ENCODE assay signal across 8 cellular contexts in genomic region chr13:102773441-102774209, GRCh38. TPM values are rescaled to one million over a fixed set of nuclear protein-coding genes. Genes with fewer than 3 reads are reported as not detected.
DNase-seq lines count a peak whose midpoint lies in the region; ATAC-seq and TF ChIP-seq lines count a peak whose summit lies in the region.

TEX30 (minus strand) TSS chr13:102773786; CDS start chr13:102770026, 3,760 bp downstream.

- 10% methylated on average over 40 of the region's 85 CpGs for WGBS in SK-N-SH (ENCODE audit: low lambda C conversion rate)

- H3K79me2 ChIP-seq in SK-N-SH (ENCODE audit: insufficient read depth) = peaks cover 21% of the 10 kb centered on the region; the same call in 1 of the 2 replicates

- no peak for TF ChIP-seq EP300 in SK-N-SH (IDR thresholded peaks at IDR 0.05; ENCODE audit: borderline replicate concordance in 1 of 2, low read depth in 1 of 2, low read length in 1 of 2)

- H3K27me3 ChIP-seq in MG63 (no peaks in the 10 kb centered on the region), SK-N-SH (ENCODE audit: insufficient read depth) (no peaks in the 10 kb centered on the region)

- peak; percentile 12; the same call in 1 of the 2 replicates for TF ChIP-seq RAD21 in SK-N-SH (IDR thresholded peaks at IDR 0.05; ENCODE audit: low read length)

- peaks cover 5% of the 10 kb centered on the region for H3F3A ChIP-seq in SK-N-SH (replicated peaks; ENCODE audit: insufficient read depth)

- ATAC-seq in omental fat pad (ENCODE audit: low FRiP score) = peak; percentile 99

- POLR2A ChIA-PET in SK-N-SH (lab: Yijun Ruan, JAX) = interaction anchor here (0.6 to 2.0 kb wide), 4 partner anchors 21 to 1804 kb away, joined by 3 to 7 read pairs (median 3); partner anchors contain the start of gene ERCC5

- no peaks in the 10 kb centered on the region for H3K9me3 ChIP-seq in MG63
- H3K9me3 ChIP-seq in SK-N-SH = no peaks in the 10 kb centered on the region

- CTCF ChIA-PET in SK-N-SH (lab: Yijun Ruan, JAX) = interaction anchor here (1.0 to 2.0 kb wide), 3 partner anchors 26 to 74 kb away, joined by 3 to 6 read pairs (median 4); partner anchors contain the start of gene ERCC5

- H4K20me1 ChIP-seq in SK-N-SH (ENCODE audit: insufficient read depth) = no peaks in the 10 kb centered on the region

- H3K9me2 ChIP-seq in SK-N-SH = no peaks in the 10 kb centered on the region

- H3K27ac ChIP-seq in SK-N-SH (ENCODE audit: low read depth in 2 of 2, low read length in 1 of 2) = peak within 1 kb of the TSS; percentile 77 to 88
- H3K27ac ChIP-seq in temporal lobe (ENCODE audit: low read depth, low read length) = peak within 1 kb of the TSS; percentile 67

- peak within 1 kb of the TSS; percentile 89 for H3K4me2 ChIP-seq in SK-N-SH

- peak within 1 kb of the TSS; percentile 93 for H3K4me3 ChIP-seq in MG63
- peak within 1 kb of the TSS; percentile 80 to 91 for H3K4me3 ChIP-seq in SK-N-SH (ENCODE audit: low read depth in 2 of 2, low read length in 1 of 2)

- H3K4me1 ChIP-seq in SK-N-SH (ENCODE audit: control insufficient read depth in 1 of 2, insufficient read depth in 2 of 2, low read depth in 1 of 2, low read length in 1 of 2) = peaks cover 0 to 11% of the 10 kb centered on the region in 2 experiments; a peak in 2 of 4 replicates

- peak; percentile 26 for DNase-seq in GM04503 (ENCODE audit: low read depth)
- DNase-seq in HCEC 1CT = peak; percentile 80
- peak; percentile 87 for DNase-seq in MG63
- peak; percentile 97 for DNase-seq in SK-N-SH
- DNase-seq in activated naive CD4-positive, alpha-beta T cell treated with anti-CD3 and anti-CD28 coated beads, Interleukin-2, amount 50 U/mL, for 16 hours = peak; percentile 88
- DNase-seq in germinal center (ENCODE audit: low spot score) = peak; percentile 91
- DNase-seq in omental fat pad (ENCODE audit: low spot score) = peak; percentile 36

- peak within 1 kb of the TSS; percentile 94 for H2AFZ ChIP-seq in SK-N-SH (ENCODE audit: low read depth)

- H3K9ac ChIP-seq in SK-N-SH = peak within 1 kb of the TSS; percentile 77

- TF ChIP-seq CTCF in SK-N-SH (IDR thresholded peaks at IDR 0.05) (no peak), omental fat pad (IDR thresholded peaks at IDR 0.05) (no peak)

- peaks cover 10% of the 10 kb centered on the region for H3K36me3 ChIP-seq in MG63
- no peaks in the 10 kb centered on the region for H3K36me3 ChIP-seq in SK-N-SH (replicated peaks in 1 of 2; ENCODE audit: control insufficient read depth in 1 of 2, insufficient read depth in 2 of 2, low read length in 1 of 2)

TF ChIP-seq in SK-N-SH, 30 proteins besides CTCF, POLR2A, EP300 and RAD21 (continues in another document):
- TF ChIP-seq FOXJ3 (CRISPR knock-in tag; IDR thresholded peaks at IDR 0.05) = no peak
- peak; percentile 10; the same call in 1 of the 2 replicates for TF ChIP-seq TEAD4 (IDR thresholded peaks at IDR 0.05; ENCODE audit: borderline replicate concordance, insufficient read depth)
- no peak for TF ChIP-seq JUND (IDR thresholded peaks at IDR 0.05)
- TF ChIP-seq POLR2AphosphoS5 (IDR thresholded peaks at IDR 0.05; ENCODE audit: low read depth, low read length) = peak; percentile 91
- TF ChIP-seq NFIC (IDR thresholded peaks at IDR 0.05; ENCODE audit: borderline replicate concordance) = no peak; the same call in 1 of the 2 replicates
- no peak for TF ChIP-seq GATA2 (CRISPR knock-in tag; IDR thresholded peaks at IDR 0.05)
- TF ChIP-seq RXRA (IDR thresholded peaks at IDR 0.05; ENCODE audit: borderline replicate concordance, low read depth) = no peak
- peak; percentile 77; the same call in 1 of the 2 replicates for TF ChIP-seq SIN3A (IDR thresholded peaks at IDR 0.05; ENCODE audit: borderline replicate concordance, low read depth, low read length)
- TF ChIP-seq FOSL2 (IDR thresholded peaks at IDR 0.05; ENCODE audit: borderline replicate concordance, low read depth) = no peak
- TF ChIP-seq IRF3 (IDR thresholded peaks at IDR 0.05; ENCODE audit: low read depth, low read length) = no peak
- TF ChIP-seq MXI1 (IDR thresholded peaks at IDR 0.05; ENCODE audit: low read depth, low read length) = peak; percentile 77; the same call in 1 of the 2 replicates
- TF ChIP-seq MAX (IDR thresholded peaks at IDR 0.05; ENCODE audit: low read depth) = peak; percentile 86; the same call in 1 of the 2 replicates
- 0 out of 2 replicates have a peak, but pooled peaks have one; percentile 13 for TF ChIP-seq REST (IDR thresholded peaks at IDR 0.05; ENCODE audit: low read depth, low read length)
- TF ChIP-seq ZBTB33 (IDR thresholded peaks at IDR 0.05; ENCODE audit: borderline replicate concordance, low read depth) = no peak
- TF ChIP-seq CHD2 (IDR thresholded peaks at IDR 0.05; ENCODE audit: low read length, partially characterized antibody) = peak; percentile 47
- no peak for TF ChIP-seq ELF1 (IDR thresholded peaks at IDR 0.05)
- TF ChIP-seq NRF1 (IDR thresholded peaks at IDR 0.05; ENCODE audit: low read depth, low read length) = peak; percentile 90
- no peak for TF ChIP-seq YY1 (IDR thresholded peaks at IDR 0.05; ENCODE audit: low read depth)
- TF ChIP-seq TCF12 (IDR thresholded peaks at IDR 0.05) = no peak
- TF ChIP-seq EZH2phosphoT487 (IDR thresholded peaks at IDR 0.05; ENCODE audit: borderline replicate concordance, low read depth) = no peak
- no peak for TF ChIP-seq RCOR1 (IDR thresholded peaks at IDR 0.05; ENCODE audit: low read length)
- no peak for TF ChIP-seq USF1 (IDR thresholded peaks at IDR 0.05; ENCODE audit: borderline replicate concordance, low read depth)
- TF ChIP-seq GABPA (IDR thresholded peaks at IDR 0.05; ENCODE audit: low read depth) = no peak

RNA-seq across cellular contexts. Expression of gene TEX30, which starts in this region (rescaled TPM):
- 31.4 and 47.2 TPM in 2 replicates for total RNA-seq in MG63 (2014; rRNA removed; shearing (Covaris generic); ENCODE audit: low replicate concordance)
- polyA plus RNA-seq in SK-N-SH (2012; rRNA removed) = 7.2 and 8.6 TPM in 2 replicates
- polyA plus RNA-seq in SK-N-SH (2012; cell fraction: cytosol; rRNA removed) = 11.4 and 15.5 TPM in 2 replicates
- 3.5 and 4.7 TPM in 2 replicates for polyA plus RNA-seq in SK-N-SH (2012; cell fraction: nucleus; rRNA removed)
- total RNA-seq in omental fat pad = 10 to 100 TPM in 2 of 4 donors, 1 to 10 TPM in 2; 9.5 to 11.4 (median 10.5) TPM
- total RNA-seq in temporal lobe = 6.9 TPM

Comparison
In these comparisons a context has a peak if more than half of its experiments do, and no peak if none do; other contexts are left out.
1. Peak in every context shown above with its lines: DNase-seq, ATAC-seq, H3K4me3 ChIP-seq and H3K27ac ChIP-seq.
2. DNase-seq: peak in every context shown above with its lines; median percentile 97 in SK-N-SH; 91 in germinal center; 88 in activated naive CD4-positive, alpha-beta T cell treated with anti-CD3 and anti-CD28 coated beads, Interleukin-2, amount 50 U/mL, for 16 hours; 87 in MG63; 80 in HCEC 1CT; 36 in omental fat pad; 26 in GM04503.